18 cellular contexts compared by ENCODE assay signal in the genomic region with DNA sequence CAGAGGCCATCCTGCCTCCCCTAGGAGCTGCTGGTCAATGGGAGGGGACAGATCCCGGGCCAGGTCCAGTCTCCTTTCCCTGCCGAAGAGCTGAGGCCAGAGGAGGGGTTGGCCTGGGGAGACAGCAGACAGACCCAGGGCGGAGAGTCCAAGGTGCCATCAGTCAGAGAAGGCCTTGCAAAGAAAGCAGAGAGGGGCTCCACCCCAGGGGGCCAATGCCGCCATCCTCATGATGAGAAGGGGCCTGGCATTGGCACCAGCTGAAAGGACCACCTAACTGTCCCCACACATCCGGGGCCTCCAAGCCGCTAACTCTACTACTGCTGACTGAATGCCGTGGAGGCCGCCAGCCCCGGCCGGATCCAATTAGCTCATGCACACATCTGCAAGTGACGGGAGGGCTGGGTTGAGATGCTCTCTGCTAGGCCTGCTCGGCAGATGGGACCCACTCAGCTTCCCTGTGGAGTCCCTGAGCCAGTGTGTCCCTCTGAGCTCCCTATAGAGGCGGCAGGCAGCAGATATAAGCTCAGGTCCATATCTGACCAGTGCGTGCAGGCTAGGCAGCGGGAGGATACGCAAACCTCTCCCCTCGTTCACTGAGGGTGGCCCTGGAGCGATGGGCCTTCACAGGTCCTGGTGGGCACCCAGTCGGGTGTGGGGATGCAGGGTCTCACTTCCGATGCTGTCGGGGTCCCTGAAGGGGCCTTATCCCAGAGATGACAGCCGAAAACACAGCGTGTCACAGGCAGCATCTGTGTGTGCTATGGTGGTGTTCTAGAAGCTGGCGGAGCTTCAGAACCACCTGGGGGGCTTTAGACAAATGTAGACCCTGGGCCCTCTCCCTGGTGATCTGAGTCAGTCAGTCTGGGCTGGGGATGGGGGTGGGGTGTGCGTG.
DNase-seq lines count a peak whose midpoint lies in the region; ATAC-seq, FAIRE-seq and TF ChIP-seq lines count a peak whose summit lies in the region.
"Had no signal": no experiment of that assay in that cellular context is flagged by ENCODE, and none has a peak within 500 bp of the region (broad histone marks: within the 10 kb centered on the region; RNA-seq: fewer than 3 reads in every experiment).

No MANE protein-coding gene starts in this region.

- CTCF ChIA-PET in K562 (lab: Yijun Ruan, JAX; ENCODE audit: low intra/inter-chr PET ratio): no interaction called here

- DNase-seq in cardiac septum (ENCODE audit: low spot score) (peak; percentile 47), Right ventricle myocardium superior (no peak), K562 (ENCODE audit: extremely low read depth in 1 of 4, low spot score in 3 of 4) (no peak), lower lobe of right lung (peak; percentile 19), NCI-H1048 (lab: John Stamatoyannopoulos, UW) (no peak), small intestine (no peak)
- DNase-seq: DMS79, HCEC 1CT, KG1, NCI-H146, NCI-H2081, NCI-H774, SIG-M5 had no signal

- intact Hi-C loops in cardiac septum (cut with DNase I) (no loop called here), Right ventricle myocardium superior (cut with DNase I) (no loop called here), K562 (cut with micrococcal nuclease) (no loop called here), lower lobe of right lung (cut with DNase I) (no loop called here)

- H3K36me3 ChIP-seq in K562 (ENCODE audit: control insufficient read depth, insufficient read depth, low read length): no peaks in the 10 kb centered on the region
- H3K36me3 ChIP-seq in lower lobe of right lung: no peaks in the 10 kb centered on the region
- H3K36me3 ChIP-seq in small intestine (ENCODE audit: control insufficient read depth in 2 of 2, insufficient read depth in 2 of 2, low read length in 2 of 2): no peaks in the 10 kb centered on the region
- H3K36me3 ChIP-seq: BLaER1, Peyer's patch had no signal

- TF ChIP-seq CTCF in K562 (IDR thresholded peaks at IDR 0.05 in 2 of 3, conservative IDR thresholded peaks at IDR 0.05 in 1 of 3; ENCODE audit: insufficient read depth in 2 of 3, low read depth in 1 of 3, low read length in 3 of 3) (no peak), lower lobe of right lung (IDR thresholded peaks at IDR 0.05) (no peak)

- no peaks in the 10 kb centered on the region for H3K9me3 ChIP-seq in K562 (replicated peaks; ENCODE audit: control insufficient read depth, insufficient read depth, low read depth, low read length)
- no peaks in the 10 kb centered on the region for H3K9me3 ChIP-seq in lower lobe of right lung
- no peaks in the 10 kb centered on the region for H3K9me3 ChIP-seq in small intestine (ENCODE audit: control insufficient read depth, low read depth)
- H3K9me3 ChIP-seq: BLaER1, Peyer's patch had no signal

- H3K9me1 ChIP-seq in K562 (ENCODE audit: control insufficient read depth, insufficient read depth, low read length): no peaks in the 10 kb centered on the region

- no peak overlapping the region for H2AFZ ChIP-seq in K562 (ENCODE audit: low read depth, low read length)

- H4K20me1 ChIP-seq in K562 (replicated peaks; ENCODE audit: control insufficient read depth, insufficient read depth, low read length): peaks cover 18% of the 10 kb centered on the region

- no TSS peak for BruUV-seq in K562 (replicated peaks; lab: Mats Ljungman, UMichigan)

- TF ChIP-seq RAD21 in K562 (CRISPR knock-in tag; conservative IDR thresholded peaks at IDR 0.05 in 1 of 2, IDR thresholded peaks at IDR 0.05 in 1 of 2): no peak

- H3K27ac ChIP-seq in K562 (ENCODE audit: extremely low read depth, low read depth, low read length) (no peak overlapping the region), lower lobe of right lung (no peak overlapping the region), small intestine (ENCODE audit: low read depth in 1 of 2, low read length in 1 of 2) (no peak overlapping the region)
- H3K27ac ChIP-seq: BLaER1, Peyer's patch had no signal

- TF ChIP-seq EP300 in K562 (IDR thresholded peaks at IDR 0.05; ENCODE audit: low read length): no peak

- no peak for TF ChIP-seq POLR2A in K562 (conservative IDR thresholded peaks at IDR 0.05)

- in situ Hi-C loops in K562 (cut with MboI): no loop called here

- POLR2A ChIA-PET in K562 (lab: Yijun Ruan, JAX): interaction anchor here (0.5 kb wide), 1 partner anchor 9 kb away, joined by 4 read pairs; no protein-coding TSS in a partner anchor

- H3K4me3 ChIP-seq in K562 (no peak overlapping the region), lower lobe of right lung (no peak overlapping the region), small intestine (ENCODE audit: low read depth in 1 of 2, low read length in 2 of 2) (no peak overlapping the region)
- H3K4me3 ChIP-seq: BLaER1, Peyer's patch had no signal

- H3K27me3 ChIP-seq in K562 (ENCODE audit: control insufficient read depth in 2 of 2, insufficient read depth in 2 of 2, low read length in 2 of 2) (peaks cover 0 to 68% of the 10 kb centered on the region in 2 experiments; a peak in 4 of 5 replicates), lower lobe of right lung (ENCODE audit: low read depth) (no peaks in the 10 kb centered on the region), small intestine (ENCODE audit: control insufficient read depth in 2 of 2, insufficient read depth in 2 of 2, low read length in 2 of 2) (no peaks in the 10 kb centered on the region)
- H3K27me3 ChIP-seq: BLaER1, Peyer's patch had no signal

- H3K4me2 ChIP-seq in K562 (ENCODE audit: insufficient read depth, low read length): no peak overlapping the region
- H3K4me2 ChIP-seq: BLaER1 had no signal

- ATAC-seq in Right ventricle myocardium superior (ENCODE audit: poor library complexity): no peak
- peak; percentile 47; the same call in 2 of the 3 replicates for ATAC-seq in K562
- ATAC-seq in lower lobe of right lung: no peak
- ATAC-seq in GM21737 (IDR thresholded peaks at IDR 0.05; ENCODE audit: unreplicated experiment): no peak
- no peak for ATAC-seq in HG03139 (IDR thresholded peaks at IDR 0.05; ENCODE audit: unreplicated experiment)

- H3K9ac ChIP-seq in K562 (ENCODE audit: insufficient read depth in 1 of 2, low read depth in 2 of 2, low read length in 2 of 2): no peak overlapping the region
- H3K9ac ChIP-seq: BLaER1 had no signal

- 1% methylated on average over 23 of the region's 25 CpGs for WGBS in K562 (ENCODE audit: insufficient coverage, low coverage, missing lambda C conversion rate)
- WGBS in small intestine, 3 donors: 89 to 93% (median 92%) methylated on average over 25 of the region's 25 CpGs

- H3K4me1 ChIP-seq in K562 (replicated peaks in 1 of 2; ENCODE audit: control insufficient read depth in 2 of 2, insufficient read depth in 2 of 2, low read length in 2 of 2) (no peaks in the 10 kb centered on the region; a peak in 1 of 5 replicates), lower lobe of right lung (no peaks in the 10 kb centered on the region), small intestine (ENCODE audit: control insufficient read depth in 2 of 2, insufficient read depth in 1 of 2, low read depth in 1 of 2, low read length in 1 of 2) (no peaks in the 10 kb centered on the region)
- H3K4me1 ChIP-seq: Peyer's patch had no signal

- FAIRE-seq in K562 (lab: Jason Lieb, UNC) (no peak), small intestine (lab: Jason Lieb, UNC) (no peak)
- FAIRE-seq: D721Med had no signal

- no peaks in the 10 kb centered on the region for H3K79me2 ChIP-seq in K562 (ENCODE audit: control insufficient read depth, insufficient read depth, low read length)

TF ChIP-seq in K562, 482 proteins besides CTCF, POLR2A, EP300 and RAD21:
- TF ChIP-seq ZNF316 (IDR thresholded peaks at IDR 0.05): no peak
- TF ChIP-seq, protein P1, sequence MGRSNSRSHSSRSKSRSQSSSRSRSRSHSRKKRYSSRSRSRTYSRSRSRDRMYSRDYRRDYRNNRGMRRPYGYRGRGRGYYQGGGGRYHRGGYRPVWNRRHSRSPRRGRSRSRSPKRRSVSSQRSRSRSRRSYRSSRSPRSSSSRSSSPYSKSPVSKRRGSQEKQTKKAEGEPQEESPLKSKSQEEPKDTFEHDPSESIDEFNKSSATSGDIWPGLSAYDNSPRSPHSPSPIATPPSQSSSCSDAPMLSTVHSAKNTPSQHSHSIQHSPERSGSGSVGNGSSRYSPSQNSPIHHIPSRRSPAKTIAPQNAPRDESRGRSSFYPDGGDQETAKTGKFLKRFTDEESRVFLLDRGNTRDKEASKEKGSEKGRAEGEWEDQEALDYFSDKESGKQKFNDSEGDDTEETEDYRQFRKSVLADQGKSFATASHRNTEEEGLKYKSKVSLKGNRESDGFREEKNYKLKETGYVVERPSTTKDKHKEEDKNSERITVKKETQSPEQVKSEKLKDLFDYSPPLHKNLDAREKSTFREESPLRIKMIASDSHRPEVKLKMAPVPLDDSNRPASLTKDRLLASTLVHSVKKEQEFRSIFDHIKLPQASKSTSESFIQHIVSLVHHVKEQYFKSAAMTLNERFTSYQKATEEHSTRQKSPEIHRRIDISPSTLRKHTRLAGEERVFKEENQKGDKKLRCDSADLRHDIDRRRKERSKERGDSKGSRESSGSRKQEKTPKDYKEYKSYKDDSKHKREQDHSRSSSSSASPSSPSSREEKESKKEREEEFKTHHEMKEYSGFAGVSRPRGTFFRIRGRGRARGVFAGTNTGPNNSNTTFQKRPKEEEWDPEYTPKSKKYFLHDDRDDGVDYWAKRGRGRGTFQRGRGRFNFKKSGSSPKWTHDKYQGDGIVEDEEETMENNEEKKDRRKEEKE (IDR thresholded peaks at IDR 0.05; ENCODE audit: borderline replicate concordance in 1 of 2, control insufficient read depth in 1 of 2, low read depth in 2 of 2, low read length in 1 of 2): no peak

Comparison
In these comparisons a context has a peak if more than half of its experiments do, and no peak if none do; other contexts are left out.
1. DNase-seq: peak in cardiac septum (single experiment) and lower lobe of right lung (single experiment); none in Right ventricle myocardium superior (single experiment), K562 (0 of 4), NCI-H1048 (single experiment) and small intestine (single experiment).